Comparison of ENCODE assay signal across 2 cellular contexts in the genomic region with DNA sequence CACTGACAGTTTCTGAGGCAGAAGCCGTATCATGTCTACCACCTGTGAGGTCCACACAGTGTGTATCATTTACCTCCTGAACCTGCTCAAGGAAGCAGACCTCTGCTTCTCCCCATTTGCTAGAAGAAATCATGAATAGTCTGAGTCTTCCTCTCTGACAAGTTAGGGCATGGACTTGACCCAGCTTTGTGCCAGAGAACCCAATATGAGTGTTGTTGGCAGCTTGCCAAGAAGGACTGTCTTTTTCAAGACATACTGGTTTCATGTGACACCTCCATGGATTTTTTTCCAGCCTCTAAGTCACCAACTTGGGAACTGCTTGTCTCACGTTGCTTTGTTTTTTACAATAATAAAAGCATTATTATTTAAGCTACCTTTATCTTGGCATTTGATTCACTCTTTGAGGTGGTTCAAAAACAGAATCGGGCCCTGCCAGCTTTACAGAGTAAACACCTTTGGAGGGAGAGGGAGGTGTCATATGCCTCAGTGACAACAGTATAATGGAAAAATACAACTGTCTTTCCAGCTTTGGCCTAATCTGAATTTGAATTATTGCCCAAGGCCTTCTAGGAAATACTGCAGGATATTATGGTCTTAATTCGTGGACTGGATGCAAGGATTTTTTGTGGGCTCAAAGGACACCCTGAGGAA.
TF ChIP-seq lines count a peak whose summit lies in the region.

No MANE protein-coding gene starts in this region.

TF ChIP-seq in SK-N-SH, 30 proteins besides CTCF, POLR2A, EP300 and RAD21:
- no peak for TF ChIP-seq SIN3A (IDR thresholded peaks at IDR 0.05; ENCODE audit: borderline replicate concordance, low read depth, low read length)
- 0 out of 2 replicates have a peak, but pooled peaks have one; percentile 35 for TF ChIP-seq NFIC (IDR thresholded peaks at IDR 0.05; ENCODE audit: borderline replicate concordance)
- TF ChIP-seq FOXJ3 (CRISPR knock-in tag; IDR thresholded peaks at IDR 0.05) = no peak

TF ChIP-seq in SK-N-SH treated with all-trans-retinoic acid at 6 μM for 48 hours, 23 proteins besides CTCF, POLR2A, EP300 and RAD21:
- TF ChIP-seq ISL1 (CRISPR knock-in tag; IDR thresholded peaks at IDR 0.05) (no peak), BACH2 (CRISPR knock-in tag; IDR thresholded peaks at IDR 0.05; ENCODE audit: borderline replicate concordance) (no peak), CSDC2 (CRISPR knock-in tag; IDR thresholded peaks at IDR 0.05) (no peak), ARNTL (CRISPR knock-in tag; IDR thresholded peaks at IDR 0.05; ENCODE audit: borderline replicate concordance, low read depth) (no peak)
- TF ChIP-seq, protein P1, sequence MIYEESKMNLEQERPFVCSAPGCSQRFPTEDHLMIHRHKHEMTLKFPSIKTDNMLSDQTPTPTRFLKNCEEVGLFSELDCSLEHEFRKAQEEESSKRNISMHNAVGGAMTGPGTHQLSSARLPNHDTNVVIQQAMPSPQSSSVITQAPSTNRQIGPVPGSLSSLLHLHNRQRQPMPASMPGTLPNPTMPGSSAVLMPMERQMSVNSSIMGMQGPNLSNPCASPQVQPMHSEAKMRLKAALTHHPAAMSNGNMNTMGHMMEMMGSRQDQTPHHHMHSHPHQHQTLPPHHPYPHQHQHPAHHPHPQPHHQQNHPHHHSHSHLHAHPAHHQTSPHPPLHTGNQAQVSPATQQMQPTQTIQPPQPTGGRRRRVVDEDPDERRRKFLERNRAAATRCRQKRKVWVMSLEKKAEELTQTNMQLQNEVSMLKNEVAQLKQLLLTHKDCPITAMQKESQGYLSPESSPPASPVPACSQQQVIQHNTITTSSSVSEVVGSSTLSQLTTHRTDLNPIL (CRISPR knock-in tag; IDR thresholded peaks at IDR 0.05; ENCODE audit: low read depth) = no peak
- TF ChIP-seq, protein P2, sequence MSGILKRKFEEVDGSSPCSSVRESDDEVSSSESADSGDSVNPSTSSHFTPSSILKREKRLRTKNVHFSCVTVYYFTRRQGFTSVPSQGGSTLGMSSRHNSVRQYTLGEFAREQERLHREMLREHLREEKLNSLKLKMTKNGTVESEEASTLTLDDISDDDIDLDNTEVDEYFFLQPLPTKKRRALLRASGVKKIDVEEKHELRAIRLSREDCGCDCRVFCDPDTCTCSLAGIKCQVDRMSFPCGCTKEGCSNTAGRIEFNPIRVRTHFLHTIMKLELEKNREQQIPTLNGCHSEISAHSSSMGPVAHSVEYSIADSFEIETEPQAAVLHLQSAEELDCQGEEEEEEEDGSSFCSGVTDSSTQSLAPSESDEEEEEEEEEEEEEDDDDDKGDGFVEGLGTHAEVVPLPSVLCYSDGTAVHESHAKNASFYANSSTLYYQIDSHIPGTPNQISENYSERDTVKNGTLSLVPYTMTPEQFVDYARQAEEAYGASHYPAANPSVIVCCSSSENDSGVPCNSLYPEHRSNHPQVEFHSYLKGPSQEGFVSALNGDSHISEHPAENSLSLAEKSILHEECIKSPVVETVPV (CRISPR knock-in tag; IDR thresholded peaks at IDR 0.05) = no peak
- TF ChIP-seq, protein P3, sequence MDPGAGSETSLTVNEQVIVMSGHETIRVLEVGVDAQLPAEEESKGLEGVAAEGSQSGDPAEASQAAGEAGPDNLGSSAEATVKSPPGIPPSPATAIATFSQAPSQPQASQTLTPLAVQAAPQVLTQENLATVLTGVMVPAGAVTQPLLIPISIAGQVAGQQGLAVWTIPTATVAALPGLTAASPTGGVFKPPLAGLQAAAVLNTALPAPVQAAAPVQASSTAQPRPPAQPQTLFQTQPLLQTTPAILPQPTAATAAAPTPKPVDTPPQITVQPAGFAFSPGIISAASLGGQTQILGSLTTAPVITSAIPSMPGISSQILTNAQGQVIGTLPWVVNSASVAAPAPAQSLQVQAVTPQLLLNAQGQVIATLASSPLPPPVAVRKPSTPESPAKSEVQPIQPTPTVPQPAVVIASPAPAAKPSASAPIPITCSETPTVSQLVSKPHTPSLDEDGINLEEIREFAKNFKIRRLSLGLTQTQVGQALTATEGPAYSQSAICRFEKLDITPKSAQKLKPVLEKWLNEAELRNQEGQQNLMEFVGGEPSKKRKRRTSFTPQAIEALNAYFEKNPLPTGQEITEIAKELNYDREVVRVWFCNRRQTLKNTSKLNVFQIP (CRISPR knock-in tag; IDR thresholded peaks at IDR 0.05; ENCODE audit: borderline replicate concordance, low read depth) = no peak
- TF ChIP-seq, protein P4, sequence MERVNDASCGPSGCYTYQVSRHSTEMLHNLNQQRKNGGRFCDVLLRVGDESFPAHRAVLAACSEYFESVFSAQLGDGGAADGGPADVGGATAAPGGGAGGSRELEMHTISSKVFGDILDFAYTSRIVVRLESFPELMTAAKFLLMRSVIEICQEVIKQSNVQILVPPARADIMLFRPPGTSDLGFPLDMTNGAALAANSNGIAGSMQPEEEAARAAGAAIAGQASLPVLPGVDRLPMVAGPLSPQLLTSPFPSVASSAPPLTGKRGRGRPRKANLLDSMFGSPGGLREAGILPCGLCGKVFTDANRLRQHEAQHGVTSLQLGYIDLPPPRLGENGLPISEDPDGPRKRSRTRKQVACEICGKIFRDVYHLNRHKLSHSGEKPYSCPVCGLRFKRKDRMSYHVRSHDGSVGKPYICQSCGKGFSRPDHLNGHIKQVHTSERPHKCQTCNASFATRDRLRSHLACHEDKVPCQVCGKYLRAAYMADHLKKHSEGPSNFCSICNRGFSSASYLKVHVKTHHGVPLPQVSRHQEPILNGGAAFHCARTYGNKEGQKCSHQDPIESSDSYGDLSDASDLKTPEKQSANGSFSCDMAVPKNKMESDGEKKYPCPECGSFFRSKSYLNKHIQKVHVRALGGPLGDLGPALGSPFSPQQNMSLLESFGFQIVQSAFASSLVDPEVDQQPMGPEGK (CRISPR knock-in tag; IDR thresholded peaks at IDR 0.05; ENCODE audit: borderline replicate concordance) = no peak
TF ChIP-seq in SK-N-SH treated with all-trans-retinoic acid at 6 μM for 48 hours: peak in this region for 0.
